In genomic region chr15:87227846-87228245, GRCh38 we compare ENCODE assay signal across 23 cellular contexts.
"Had no signal": no experiment of that assay in that cellular context is flagged by ENCODE, and none has a peak within 500 bp of the region (broad histone marks: within the 10 kb centered on the region; RNA-seq: fewer than 3 reads in every experiment).

No MANE protein-coding gene starts in this region.

- DNase-seq: activated CD4-positive, alpha-beta T cell treated with anti-CD3 and anti-CD28 coated beads for 36 hours; activated CD8-positive, alpha-beta memory T cell treated with anti-CD3 and anti-CD28 coated beads, Interleukin-2, amount 50 U/mL, for 4 hours; activated CD8-positive, alpha-beta T cell treated with anti-CD3 and anti-CD28 coated beads for 36 hours; activated naive CD4-positive, alpha-beta T cell treated with anti-CD3 and anti-CD28 coated beads for 36 hours; body of pancreas; central memory CD4-positive, alpha-beta T cell; cortex of kidney; effector memory CD4-positive, alpha-beta T cell; foreskin melanocyte; heart left ventricle; kidney; left ventricle myocardium inferior; occipital lobe; right lobe of liver; spleen; stimulated activated CD4-positive, alpha-beta T cell treated with anti-CD3 and anti-CD28 coated beads, Interleukin-1b, Interleukin-23, amount 100 ng/mL, for 48 hours; T1000; transverse colon; WERI-Rb-1 had no signal

- H3K9me3 ChIP-seq: body of pancreas, prostate gland, right lobe of liver, transverse colon had no signal

- H3K4me1 ChIP-seq: body of pancreas, heart left ventricle, left ventricle myocardium inferior, prostate gland, right lobe of liver, spleen, transverse colon had no signal

- H3K4me3 ChIP-seq: body of pancreas, heart left ventricle, left ventricle myocardium inferior, prostate gland, right lobe of liver, spleen, transverse colon had no signal

- H3K36me3 ChIP-seq: heart left ventricle, left ventricle myocardium inferior, prostate gland, right lobe of liver, spleen, transverse colon, WERI-Rb-1 had no signal

- H3K27me3 ChIP-seq: body of pancreas, heart left ventricle, right lobe of liver, spleen, transverse colon had no signal

- ATAC-seq: activated CD4-positive, alpha-beta T cell treated with anti-CD3 and anti-CD28 coated beads for 36 hours; activated CD8-positive, alpha-beta T cell treated with anti-CD3 and anti-CD28 coated beads for 36 hours; body of pancreas; heart left ventricle; natural killer cell treated with Interleukin-12 subunit alpha and Interleukin-12 subunit beta and Interleukin-15 and Interleukin-18, amount 100 ng/mL, for 72 hours; right lobe of liver; stimulated activated memory B cell treated with anti-CD40 and anti-IgM and Interleukin-4, amounts not matched to agents 10 μg/mL and 1 μg/mL and 100 μg/mL, for 72 hours had no signal

- H3K27ac ChIP-seq: body of pancreas, epithelial cell of prostate, heart left ventricle, left ventricle myocardium inferior, prostate gland, right lobe of liver, spleen, transverse colon, WERI-Rb-1 had no signal
